ENCODE assay signal across 9 cellular contexts in the genomic region with DNA sequence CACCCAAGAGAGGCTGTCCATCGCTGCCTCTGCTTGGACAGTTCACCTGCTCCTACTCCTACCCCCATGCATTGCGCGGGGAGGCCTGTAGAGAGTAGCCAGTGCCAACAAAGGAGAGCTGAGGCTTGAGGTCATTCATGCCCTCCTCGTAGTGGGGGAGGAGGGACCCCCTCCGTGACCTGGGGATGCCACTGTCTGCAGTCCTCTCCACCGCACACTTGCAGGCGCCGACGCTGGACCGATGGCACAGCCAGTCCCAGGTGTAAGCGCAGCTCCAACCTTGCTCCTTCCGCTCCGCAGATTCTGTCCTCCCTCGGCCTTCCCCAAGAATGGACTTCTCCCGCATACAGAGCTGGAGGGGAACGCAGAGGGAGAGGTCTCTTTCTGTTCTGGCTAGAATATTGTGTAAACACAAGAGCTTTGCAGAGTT. TPM values are rescaled to one million over a fixed set of nuclear protein-coding genes. Genes with fewer than 3 reads are reported as not detected.
DNase-seq lines count a peak whose midpoint lies in the region; ATAC-seq and TF ChIP-seq lines count a peak whose summit lies in the region.
"Had no signal": no experiment of that assay in that cellular context is flagged by ENCODE, and none has a peak within 500 bp of the region (broad histone marks: within the 10 kb centered on the region; RNA-seq: fewer than 3 reads in every experiment).

No MANE protein-coding gene starts in this region.

- no peak for TF ChIP-seq CTCF in HEK293 (tag by site-specific recombination; IDR thresholded peaks at IDR 0.05)
- no peak for TF ChIP-seq CTCF in spleen (IDR thresholded peaks at IDR 0.05 in 8 of 11, conservative IDR thresholded peaks at IDR 0.05 in 3 of 11)
- no peak for TF ChIP-seq CTCF in GM10248 (IDR thresholded peaks at IDR 0.05; ENCODE audit: control extremely low read depth, extremely low read depth, low read depth, missing control alignments)

- no peaks in the 10 kb centered on the region for H3K9me3 Mint-ChIP-seq in activated naive CD8-positive, alpha-beta T cell treated with anti-CD3 and anti-CD28 coated beads for 36 hours

- no peaks in the 10 kb centered on the region for H3K36me3 Mint-ChIP-seq in activated naive CD8-positive, alpha-beta T cell treated with anti-CD3 and anti-CD28 coated beads for 36 hours

- WGBS in right cardiac atrium: 55% methylated on average over 16 of the region's 16 CpGs
- 55 to 68% (median 61%) methylated on average over 13 to 16 of the region's 16 CpGs for WGBS in spleen, 5 donors

- peak overlapping the region; percentile 71 for H3K4me3 ChIP-seq in HEK293 (ENCODE audit: low read depth, low read length)
- no peak overlapping the region for H3K4me3 ChIP-seq in right cardiac atrium (ENCODE audit: low read length)
- peak overlapping the region in 7 of 8 donors; percentile 43 to 78 (median 54) for H3K4me3 ChIP-seq in spleen

- H3K4me1 ChIP-seq in HEK293 (ENCODE audit: control insufficient read depth, insufficient read depth, low read length) (no peaks in the 10 kb centered on the region; the same call in 1 of the 2 replicates), right cardiac atrium (ENCODE audit: control insufficient read depth, insufficient read depth, low read length) (peaks cover 3% of the 10 kb centered on the region), spleen (peaks cover 0 to 31% (median 17%) of the 10 kb centered on the region in 6 donors)

- no peak overlapping the region; the same call in 1 of the 2 replicates for H3K27ac ChIP-seq in HEK293 (ENCODE audit: extremely low read depth, low read depth, low read length)
- H3K27ac ChIP-seq in right cardiac atrium (ENCODE audit: low read length): peak overlapping the region; percentile 4
- H3K27ac ChIP-seq in spleen: peak overlapping the region in 5 of 8 donors; percentile 64 to 86 (median 82)

- CTCF ChIA-PET in HEK293 (lab: Yijun Ruan, JAX) (interaction anchor here (1.2 to 6.3 kb wide), 4 partner anchors 12 to 43 kb away, joined by 5 to 44 read pairs (median 10); no protein-coding TSS in a partner anchor), GM10248 (lab: Yijun Ruan, JAX) (interaction anchor here (1.4 to 6.1 kb wide), 6 partner anchors 12 to 43 kb away, joined by 3 to 57 read pairs (median 17); no protein-coding TSS in a partner anchor)

- peaks cover 3 to 34% of the 10 kb centered on the region in 2 experiments; a peak in 2 of 3 replicates for H3K36me3 ChIP-seq in HEK293 (ENCODE audit: control insufficient read depth in 2 of 2, insufficient read depth in 1 of 2, low read length in 2 of 2)
- peaks cover 0 to 14% (median 0%) of the 10 kb centered on the region in 6 donors for H3K36me3 ChIP-seq in spleen

- H3K27me3 ChIP-seq in right cardiac atrium (ENCODE audit: control insufficient read depth, insufficient read depth): no peaks in the 10 kb centered on the region
- H3K27me3 ChIP-seq in spleen (replicated peaks in 1 of 7): peaks cover 0 to 50% (median 18%) of the 10 kb centered on the region in 7 donors

- POLR2A ChIA-PET in HEK293 (lab: Yijun Ruan, JAX): interaction anchor here (0.7 to 3.8 kb wide), 18 partner anchors 9 to 83 kb away, joined by 3 to 24 read pairs (median 4); partner anchors contain the start of gene CSRP1
- POLR2A ChIA-PET in GM10248 (lab: Yijun Ruan, JAX): no interaction called here

- peaks cover 65% of the 10 kb centered on the region for H3K27me3 Mint-ChIP-seq in activated naive CD8-positive, alpha-beta T cell treated with anti-CD3 and anti-CD28 coated beads for 36 hours

- H3K4me1 Mint-ChIP-seq in activated naive CD8-positive, alpha-beta T cell treated with anti-CD3 and anti-CD28 coated beads for 36 hours: peaks cover 4% of the 10 kb centered on the region

- DNase-seq in activated naive CD8-positive, alpha-beta T cell treated with anti-CD3 and anti-CD28 coated beads for 36 hours: no peak
- peak in 1 of 3 donors; percentile 50 for DNase-seq in right cardiac atrium
- DNase-seq in spleen: no peak
- no peak for DNase-seq in GM10248 (ENCODE audit: extremely low spot score)
- no peak for DNase-seq in NCI-H187 (lab: John Stamatoyannopoulos, UW)
- no peak for DNase-seq in germinal center (ENCODE audit: low spot score)

- TF ChIP-seq POLR2A in spleen (IDR thresholded peaks at IDR 0.05): no peak

- peak overlapping the region; percentile 51 for H3K4me3 Mint-ChIP-seq in activated naive CD8-positive, alpha-beta T cell treated with anti-CD3 and anti-CD28 coated beads for 36 hours

- ATAC-seq in right cardiac atrium (no peak), GM21737 (IDR thresholded peaks at IDR 0.05; ENCODE audit: unreplicated experiment) (no peak)

- H3K9me3 ChIP-seq in HEK293 (ENCODE audit: control insufficient read depth, insufficient read depth, low read depth, low read length) (no peaks in the 10 kb centered on the region), right cardiac atrium (ENCODE audit: control insufficient read depth, low read length) (no peaks in the 10 kb centered on the region), spleen (no peaks in the 10 kb centered on the region)

- intact Hi-C loops in right cardiac atrium (cut with DNase I) (no loop called here), spleen (cut with DNase I; ENCODE audit: low total_unique reads) (no loop called here)

- H3K27ac Mint-ChIP-seq in activated naive CD8-positive, alpha-beta T cell treated with anti-CD3 and anti-CD28 coated beads for 36 hours: no peak overlapping the region

TF ChIP-seq in HEK293, 187 proteins besides CTCF, POLR2A, EP300 and RAD21 (continues in another document):
- TF ChIP-seq SCRT1 (tag by site-specific recombination; IDR thresholded peaks at IDR 0.05; ENCODE audit: borderline replicate concordance): peak; percentile 2; the same call in 1 of the 2 replicates
- TF ChIP-seq ZNF521 (tag by site-specific recombination; IDR thresholded peaks at IDR 0.05): no peak
- TF ChIP-seq ZBTB48 (tag by site-specific recombination; IDR thresholded peaks at IDR 0.05): no peak
- no peak for TF ChIP-seq ZNF114 (tag by site-specific recombination; IDR thresholded peaks at IDR 0.05)
- no peak for TF ChIP-seq ZNF837 (tag by site-specific recombination; IDR thresholded peaks at IDR 0.05)
- peak; percentile 8; the same call in 1 of the 2 replicates for TF ChIP-seq SCRT2 (tag by site-specific recombination; IDR thresholded peaks at IDR 0.05)
- TF ChIP-seq PRDM10 (tag by site-specific recombination; IDR thresholded peaks at IDR 0.05): peak; percentile 76
- TF ChIP-seq ZNF768 (tag by site-specific recombination; IDR thresholded peaks at IDR 0.05): no peak
- TF ChIP-seq MZF1 (tag by site-specific recombination; IDR thresholded peaks at IDR 0.05; ENCODE audit: borderline replicate concordance): no peak

RNA-seq across cellular contexts. Expression of gene PHLDA3, which starts 0.7 kb away (rescaled TPM):
- total RNA-seq in activated naive CD8-positive, alpha-beta T cell treated with anti-CD3 and anti-CD28 coated beads for 36 hours: 1 to 10 TPM; 4.2 to 4.7 TPM
- total RNA-seq in right cardiac atrium (10 to 100 TPM; 21.8 to 47.4 (median 29.9) TPM), spleen (10 to 100 TPM in 3 of 7 donors, 1 to 10 TPM in 4; 3.7 to 17.4 (median 8.1) TPM)
- polyA plus RNA-seq in right cardiac atrium (18.1 TPM), spleen (1 to 10 TPM; 3.6 to 8.7 (median 5.6) TPM)

RNA-seq across cellular contexts. Expression of gene CSRP1, which starts 37.3 kb away (rescaled TPM):
- total RNA-seq in activated naive CD8-positive, alpha-beta T cell treated with anti-CD3 and anti-CD28 coated beads for 36 hours: 10 to 100 TPM; 57.0 to 59.1 TPM
- total RNA-seq in right cardiac atrium (100 to 1,000 TPM in 3 of 4 donors, 10 to 100 TPM in 1; 97.2 to 343 (median 132) TPM), spleen (100 to 1,000 TPM; 115 to 360 (median 188) TPM)
- polyA plus RNA-seq in right cardiac atrium (121 TPM), spleen (100 to 1,000 TPM in 2 of 3 donors, 10 to 100 TPM in 1; 67.1 to 180 (median 108) TPM)

RNA-seq across cellular contexts. Expression of gene TNNI1, which starts 48.1 kb away (rescaled TPM):
- total RNA-seq in activated naive CD8-positive, alpha-beta T cell treated with anti-CD3 and anti-CD28 coated beads for 36 hours: not detected
- total RNA-seq in right cardiac atrium (100 to 1,000 TPM in 2 of 4 donors, 10 to 100 TPM in 2; 77.9 to 215 (median 100) TPM), spleen (not detected)
- polyA plus RNA-seq in right cardiac atrium (81.3 TPM), spleen (1 to 10 TPM in 1 of 3 donors, under 1 TPM in 2; 0.26 to 1.2 (median 0.26) TPM)
- total RNA-seq: subcutaneous adipose tissue had no signal

Comparison
In these comparisons a context has a peak if more than half of its experiments do, and no peak if none do; other contexts are left out.
1. RNA of gene TNNI1, which starts 48.1 kb away (total RNA-seq): 77.9 to 215 TPM in right cardiac atrium; not detected in activated naive CD8-positive, alpha-beta T cell treated with anti-CD3 and anti-CD28 coated beads for 36 hours and not detected in spleen; every median in the first group is over 10 times any median in the second.